Comparison of ENCODE assay signal across 23 cellular contexts in genomic region chr10:113452146-113452545, GRCh38.
"Had no signal": no experiment of that assay in that cellular context is flagged by ENCODE, and none has a peak within 500 bp of the region (broad histone marks: within the 10 kb centered on the region; RNA-seq: fewer than 3 reads in every experiment).

No MANE protein-coding gene starts in this region.

- H3K4me1 ChIP-seq: colonic mucosa, foreskin keratinocyte, gastrocnemius medialis had no signal

- ATAC-seq: effector memory CD8-positive, alpha-beta T cell; esophagus mucosa; foreskin keratinocyte; gastrocnemius medialis; gastroesophageal sphincter; heart left ventricle; heart right ventricle had no signal

- H3K4me3 Mint-ChIP-seq: dendritic cell treated with granulocyte-macrophage colony-stimulating factor and Interleukin-4, amounts not matched to agents 40 ng/mL and 50 ng/mL, for 4 days; effector memory CD8-positive, alpha-beta T cell; endodermal cell had no signal

- DNase-seq: cortex of kidney; dermis blood vessel endothelial cell; dorsolateral prefrontal cortex; effector CD4-positive, alpha-beta T cell; effector CD8-positive, alpha-beta T cell; effector memory CD4-positive, alpha-beta T cell; effector memory CD8-positive, alpha-beta T cell; endodermal cell; erythroblast; esophagus squamous epithelium; foreskin fibroblast; foreskin keratinocyte; foreskin melanocyte; gastrocnemius medialis; glutamatergic neuron; heart left ventricle; heart right ventricle had no signal

- H3K27ac ChIP-seq: colonic mucosa, coronary artery, dorsolateral prefrontal cortex, epithelial cell of prostate, esophagus squamous epithelium, foreskin keratinocyte, gastrocnemius medialis, gastroesophageal sphincter, heart left ventricle, heart right ventricle had no signal

- H3K27ac Mint-ChIP-seq: dendritic cell treated with granulocyte-macrophage colony-stimulating factor and Interleukin-4, amounts not matched to agents 40 ng/mL and 50 ng/mL, for 4 days; effector memory CD8-positive, alpha-beta T cell; endodermal cell had no signal

- H3K9me3 Mint-ChIP-seq: dendritic cell treated with granulocyte-macrophage colony-stimulating factor and Interleukin-4, amounts not matched to agents 40 ng/mL and 50 ng/mL, for 4 days; effector memory CD8-positive, alpha-beta T cell had no signal

- H3K9me3 ChIP-seq: colonic mucosa, esophagus squamous epithelium, gastrocnemius medialis, gastroesophageal sphincter, heart left ventricle had no signal

- H3K4me3 ChIP-seq: colonic mucosa, coronary artery, dorsolateral prefrontal cortex, esophagus squamous epithelium, gastrocnemius medialis, gastroesophageal sphincter, heart left ventricle, heart right ventricle had no signal

- H3K27me3 ChIP-seq: colonic mucosa, gastroesophageal sphincter had no signal

- H3K36me3 ChIP-seq: colonic mucosa, esophagus squamous epithelium, gastrocnemius medialis, gastroesophageal sphincter, heart left ventricle, heart right ventricle had no signal
